Comparison of ENCODE assay signal across 11 cellular contexts in the genomic region with DNA sequence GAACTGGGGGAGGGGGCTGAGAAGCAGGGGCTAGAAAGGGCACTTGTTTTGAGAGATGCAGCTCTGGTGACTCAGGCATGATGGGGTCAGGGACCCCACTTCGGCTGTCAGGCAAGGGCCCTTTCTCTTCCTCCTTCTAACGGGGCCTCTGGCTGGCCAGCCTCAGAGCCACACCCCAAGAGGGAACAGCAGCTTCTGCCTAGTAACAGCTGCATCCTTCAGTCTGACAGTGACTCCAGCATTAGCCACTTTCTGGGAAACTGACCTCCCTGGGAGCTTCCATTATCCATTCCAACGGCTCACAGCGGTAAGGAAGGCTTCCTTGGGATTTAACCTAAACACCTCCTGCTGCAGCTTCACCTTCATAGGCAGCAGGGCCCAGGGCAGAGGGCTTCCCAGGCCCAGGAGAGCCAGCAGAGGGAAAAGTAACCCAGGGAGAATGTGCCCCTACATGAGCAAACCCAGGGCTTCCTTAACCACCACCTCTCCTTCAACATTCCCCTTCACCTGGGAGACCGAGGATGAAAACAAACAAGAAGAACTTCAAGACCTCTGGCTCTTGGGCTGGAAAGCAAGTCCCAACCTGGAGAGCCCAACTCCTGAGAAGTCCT. TPM values are rescaled to one million over a fixed set of nuclear protein-coding genes. Genes with fewer than 3 reads are reported as not detected.
DNase-seq lines count a peak whose midpoint lies in the region; ATAC-seq and TF ChIP-seq lines count a peak whose summit lies in the region.
"Had no signal": no experiment of that assay in that cellular context is flagged by ENCODE, and none has a peak within 500 bp of the region (broad histone marks: within the 10 kb centered on the region; RNA-seq: fewer than 3 reads in every experiment).

No MANE protein-coding gene starts in this region.

- H3K36me3 Mint-ChIP-seq in naive thymus-derived CD4-positive, alpha-beta T cell: peaks cover 0 to 12% (median 6%) of the 10 kb centered on the region in 5 donors
- peaks cover 10% of the 10 kb centered on the region for H3K36me3 Mint-ChIP-seq in effector memory CD8-positive, alpha-beta T cell (ENCODE audit: insufficient read depth)

- peak; percentile 19 for ATAC-seq in naive thymus-derived CD4-positive, alpha-beta T cell
- no peak for ATAC-seq in HG03342 (IDR thresholded peaks at IDR 0.05; ENCODE audit: unreplicated experiment)
- no peak for ATAC-seq in effector memory CD8-positive, alpha-beta T cell (replicated peaks)

- H3K4me3 Mint-ChIP-seq in naive thymus-derived CD4-positive, alpha-beta T cell: peak overlapping the region in 1 of 10 donors; percentile 12
- no peak overlapping the region for H3K4me3 Mint-ChIP-seq in effector memory CD8-positive, alpha-beta T cell

- TF ChIP-seq CTCF in AG10803 (conservative IDR thresholded peaks at IDR 0.05; ENCODE audit: low read length) (no peak), epithelial cell of esophagus (IDR thresholded peaks at IDR 0.05; ENCODE audit: insufficient read depth, low read depth, low read length, missing control alignments) (no peak)

- intact Hi-C loops in naive thymus-derived CD4-positive, alpha-beta T cell (cut with micrococcal nuclease): loop anchor here (5.0 to 10.0 kb wide), 4 partner anchors 188 to 1997 kb away; a partner anchor contains a TSS

- H3K9me3 ChIP-seq in naive thymus-derived CD4-positive, alpha-beta T cell (ENCODE audit: control insufficient read depth in 2 of 3, low read length in 3 of 3): no peaks in the 10 kb centered on the region

- peaks cover 0 to 13% (median 0%) of the 10 kb centered on the region in 5 donors for H3K27me3 Mint-ChIP-seq in naive thymus-derived CD4-positive, alpha-beta T cell
- H3K27me3 Mint-ChIP-seq in effector memory CD8-positive, alpha-beta T cell: no peaks in the 10 kb centered on the region

- H3K27ac Mint-ChIP-seq in naive thymus-derived CD4-positive, alpha-beta T cell: peak overlapping the region in 3 of 9 donors; percentile 0 to 69 (median 46)
- H3K27ac Mint-ChIP-seq in effector memory CD8-positive, alpha-beta T cell: peak overlapping the region in 1 of 2 donors; percentile 38

- H3K4me3 ChIP-seq in AG10803 (ENCODE audit: low read length): peak overlapping the region; percentile 20
- no peak overlapping the region for H3K4me3 ChIP-seq in epithelial cell of esophagus (ENCODE audit: low read length)
- no peak overlapping the region for H3K4me3 ChIP-seq in naive thymus-derived CD4-positive, alpha-beta T cell (ENCODE audit: low read length)

- peaks cover 22 to 68% (median 53%) of the 10 kb centered on the region in 7 donors for H3K4me1 Mint-ChIP-seq in naive thymus-derived CD4-positive, alpha-beta T cell
- H3K4me1 Mint-ChIP-seq in effector memory CD8-positive, alpha-beta T cell (ENCODE audit: low read depth in 2 of 2): peaks cover 29 to 36% of the 10 kb centered on the region in 2 donors

- DNase-seq in AG10803 (ENCODE audit: low read depth) (peak; percentile 51), NCI-H69 (lab: John Stamatoyannopoulos, UW) (peak; percentile 31), epithelial cell of esophagus (ENCODE audit: low read depth) (peak; percentile 40), NCI-H226 (no peak)
- DNase-seq in naive thymus-derived CD4-positive, alpha-beta T cell: no peak
- DNase-seq in effector memory CD8-positive, alpha-beta T cell: no peak
- DNase-seq in effector CD8-positive, alpha-beta T cell (lab: John Stamatoyannopoulos, UW): no peak
- DNase-seq: activated gamma-delta T cell treated with Interleukin-2 at 50 U/mL for 16 hours, DMS153, mesendoderm had no signal

- H3K4me1 ChIP-seq in naive thymus-derived CD4-positive, alpha-beta T cell (ENCODE audit: control insufficient read depth in 2 of 2, insufficient read depth in 2 of 2, low read length in 2 of 2): peaks cover 8 to 31% of the 10 kb centered on the region in 2 donors

- peaks cover 0 to 3% (median 0%) of the 10 kb centered on the region in 11 donors for H3K9me3 Mint-ChIP-seq in naive thymus-derived CD4-positive, alpha-beta T cell
- no peaks in the 10 kb centered on the region for H3K9me3 Mint-ChIP-seq in effector memory CD8-positive, alpha-beta T cell

- H3K27me3 ChIP-seq in naive thymus-derived CD4-positive, alpha-beta T cell (ENCODE audit: control insufficient read depth in 2 of 2, insufficient read depth in 2 of 2, low read length in 2 of 2): no peaks in the 10 kb centered on the region

- POLR2A ChIA-PET in naive thymus-derived CD4-positive, alpha-beta T cell (lab: Charles Lee): no interaction called here

- CTCF ChIA-PET in naive thymus-derived CD4-positive, alpha-beta T cell (lab: Charles Lee): interaction anchor here (0.9 to 2.5 kb wide), 2 partner anchors 14 to 1157 kb away, joined by 4 to 10 read pairs; no protein-coding TSS in a partner anchor

- no peaks in the 10 kb centered on the region for H3K36me3 ChIP-seq in naive thymus-derived CD4-positive, alpha-beta T cell (ENCODE audit: control insufficient read depth in 2 of 3, insufficient read depth in 3 of 3, low read length in 3 of 3)

- H3K27ac ChIP-seq in naive thymus-derived CD4-positive, alpha-beta T cell (ENCODE audit: low read depth, low read length): no peak overlapping the region

RNA-seq across cellular contexts. Expression of a gene that starts 2.7 kb away (rescaled TPM):
- total RNA-seq in naive thymus-derived CD4-positive, alpha-beta T cell: 10 to 100 TPM in 4 of 5 experiments, 1 to 10 TPM in 1; 4.3 to 27.5 (median 12.0) TPM
- polyA plus RNA-seq in naive thymus-derived CD4-positive, alpha-beta T cell: 1 to 10 TPM; 1.8 to 5.4 TPM

RNA-seq across cellular contexts. Expression of a gene that starts 17.4 kb away (rescaled TPM):
- total RNA-seq in naive thymus-derived CD4-positive, alpha-beta T cell: 10 to 100 TPM in 2 of 5 experiments, 1 to 10 TPM in 3; 3.7 to 17.4 (median 6.8) TPM
- polyA plus RNA-seq in naive thymus-derived CD4-positive, alpha-beta T cell: 1 to 10 TPM; 4.8 to 7.4 TPM

Comparison
In these comparisons a context has a peak if more than half of its experiments do, and no peak if none do; other contexts are left out.
1. DNase-seq: peak in AG10803 (single experiment), NCI-H69 (single experiment) and epithelial cell of esophagus (single experiment); none in naive thymus-derived CD4-positive, alpha-beta T cell (0 of 9), NCI-H226 (single experiment), effector memory CD8-positive, alpha-beta T cell (0 of 3) and effector CD8-positive, alpha-beta T cell (single experiment).